ENCODE assay signal across 9 cellular contexts in genomic region chr1:161115132-161115711, GRCh38. TPM values are rescaled to one million over a fixed set of nuclear protein-coding genes. Genes with fewer than 3 reads are reported as not detected.
A peak's percentile ranks its signal among the peaks of the same experiment; 100 is the strongest.
DNase-seq lines count a peak whose midpoint lies in the region; ATAC-seq and TF ChIP-seq lines count a peak whose summit lies in the region.
"Had no signal": no experiment of that assay in that cellular context is flagged by ENCODE, and none has a peak within 500 bp of the region (broad histone marks: within the 10 kb centered on the region; RNA-seq: fewer than 3 reads in every experiment).

No MANE protein-coding gene starts in this region.

- DNase-seq in activated T-cell treated with anti-CD3 and anti-CD28 coated beads for 48 hours (ENCODE audit: low read depth) = peak; percentile 43
- no peak for DNase-seq in activated T-cell treated with anti-CD3 and anti-CD28 coated beads for 4 hours
- peak; percentile 66 for DNase-seq in SIG-M5 (lab: John Stamatoyannopoulos, UW)
- DNase-seq in dermis blood vessel endothelial cell = peak; percentile 93
- no peak for DNase-seq in stimulated activated effector memory CD8-positive, alpha-beta T cell treated with anti-CD3 and anti-CD28 coated beads, Interleukin-12 subunit alpha, Interleukin-12 subunit beta, amount 100 ng/mL, for 72 hours (ENCODE audit: low spot score in 2 of 2)
- DNase-seq in Kasumi-1 (lab: John Stamatoyannopoulos, UW) = no peak
- DNase-seq in ovary = no peak
- DNase-seq: COR-L47 had no signal

- H3K36me3 Mint-ChIP-seq in stimulated activated effector memory CD8-positive, alpha-beta T cell treated with anti-CD3 and anti-CD28 coated beads, Interleukin-12 subunit alpha, Interleukin-12 subunit beta, amount 100 ng/mL, for 72 hours = peaks cover 70% of the 10 kb centered on the region

- intact Hi-C loops in ovary (cut with DNase I) = no loop called here

- no peak for TF ChIP-seq CTCF in ovary (IDR thresholded peaks at IDR 0.05)

- peaks cover 23% of the 10 kb centered on the region for H3K4me1 ChIP-seq in ovary (ENCODE audit: insufficient read depth)

- H3K4me3 ChIP-seq in ovary = no peak overlapping the region

- no peaks in the 10 kb centered on the region for H3K9me3 ChIP-seq in ovary

- H3K4me3 Mint-ChIP-seq in stimulated activated effector memory CD8-positive, alpha-beta T cell treated with anti-CD3 and anti-CD28 coated beads, Interleukin-12 subunit alpha, Interleukin-12 subunit beta, amount 100 ng/mL, for 72 hours = peak overlapping the region; percentile 96

- TF ChIP-seq EP300 in ovary (IDR thresholded peaks at IDR 0.05) = no peak

- H3K36me3 ChIP-seq in ovary = no peaks in the 10 kb centered on the region

- H3K27ac Mint-ChIP-seq in stimulated activated effector memory CD8-positive, alpha-beta T cell treated with anti-CD3 and anti-CD28 coated beads, Interleukin-12 subunit alpha, Interleukin-12 subunit beta, amount 100 ng/mL, for 72 hours = peak overlapping the region; percentile 73

- TF ChIP-seq POLR2A in ovary (IDR thresholded peaks at IDR 0.05) = no peak

- no peaks in the 10 kb centered on the region for H3K9me3 Mint-ChIP-seq in stimulated activated effector memory CD8-positive, alpha-beta T cell treated with anti-CD3 and anti-CD28 coated beads, Interleukin-12 subunit alpha, Interleukin-12 subunit beta, amount 100 ng/mL, for 72 hours

- 93 to 95% (median 93%) methylated on average over 12 of the region's 12 CpGs for WGBS in ovary, 3 donors

- ATAC-seq in stimulated activated effector memory CD8-positive, alpha-beta T cell treated with anti-CD3 and anti-CD28 coated beads, Interleukin-12 subunit alpha, Interleukin-12 subunit beta, amount 100 ng/mL, for 72 hours = peak; percentile 83
- no peak for ATAC-seq in HG02973 (IDR thresholded peaks at IDR 0.05; ENCODE audit: unreplicated experiment)

- peaks cover 54% of the 10 kb centered on the region for H3K4me1 Mint-ChIP-seq in stimulated activated effector memory CD8-positive, alpha-beta T cell treated with anti-CD3 and anti-CD28 coated beads, Interleukin-12 subunit alpha, Interleukin-12 subunit beta, amount 100 ng/mL, for 72 hours

- no peak overlapping the region for H3K27ac ChIP-seq in ovary

- H3K27me3 ChIP-seq in ovary = no peaks in the 10 kb centered on the region

RNA-seq across cellular contexts. Expression of gene PFDN2, which starts 2.6 kb away (rescaled TPM):
- total RNA-seq in dermis blood vessel endothelial cell = 30.2 and 42.7 TPM in 2 replicates
- total RNA-seq in ovary = 10 to 100 TPM; 18.1 to 54.0 (median 46.9) TPM
- polyA plus RNA-seq in ovary = 10 to 100 TPM; 66.6 to 94.4 TPM

RNA-seq across cellular contexts. Expression of gene NIT1, which starts 2.7 kb away (rescaled TPM):
- 11.6 and 17.5 TPM in 2 replicates for total RNA-seq in dermis blood vessel endothelial cell
- 10 to 100 TPM; 25.4 to 37.1 (median 33.7) TPM for total RNA-seq in ovary
- 10 to 100 TPM; 36.7 to 37.5 TPM for polyA plus RNA-seq in ovary

RNA-seq across cellular contexts. Expression of gene KLHDC9, which starts 17.1 kb away (rescaled TPM):
- total RNA-seq in dermis blood vessel endothelial cell (0.93 and 1.5 TPM in 2 replicates), ovary (10 to 100 TPM in 2 of 7 donors, 1 to 10 TPM in 5; 5.5 to 23.3 (median 7.5) TPM)
- polyA plus RNA-seq in ovary = 1 to 10 TPM; 7.1 to 7.3 TPM

RNA-seq across cellular contexts. Expression of gene DEDD, which starts 17.2 kb away (rescaled TPM):
- total RNA-seq in dermis blood vessel endothelial cell = 39.1 and 64.8 TPM in 2 replicates
- total RNA-seq in ovary = 10 to 100 TPM; 19.0 to 40.2 (median 38.1) TPM
- polyA plus RNA-seq in ovary = 10 to 100 TPM; 35.2 to 53.9 TPM

RNA-seq across cellular contexts. Expression of gene NECTIN4, which starts 25.9 kb away (rescaled TPM):
- 0.17 and 0.28 TPM in 2 replicates for total RNA-seq in dermis blood vessel endothelial cell
- total RNA-seq in ovary = 1 to 10 TPM in 1 of 7 donors, under 1 TPM in 4, not detected in 2; 0.15 to 4.4 (median 0.26) TPM
- under 1 TPM in 1 of 2 donors, not detected in 1; 0.07 TPM for polyA plus RNA-seq in ovary

Comparison
In these comparisons a context has a peak if more than half of its experiments do, and no peak if none do; other contexts are left out.
1. DNase-seq: peak in activated T-cell treated with anti-CD3 and anti-CD28 coated beads for 48 hours (single experiment), SIG-M5 (single experiment) and dermis blood vessel endothelial cell (single experiment); none in activated T-cell treated with anti-CD3 and anti-CD28 coated beads for 4 hours (single experiment), stimulated activated effector memory CD8-positive, alpha-beta T cell treated with anti-CD3 and anti-CD28 coated beads, Interleukin-12 subunit alpha, Interleukin-12 subunit beta, amount 100 ng/mL, for 72 hours (0 of 2), Kasumi-1 (0 of 2) and ovary (0 of 5).